Comparison of ENCODE assay signal across 1 cellular context in the genomic region with DNA sequence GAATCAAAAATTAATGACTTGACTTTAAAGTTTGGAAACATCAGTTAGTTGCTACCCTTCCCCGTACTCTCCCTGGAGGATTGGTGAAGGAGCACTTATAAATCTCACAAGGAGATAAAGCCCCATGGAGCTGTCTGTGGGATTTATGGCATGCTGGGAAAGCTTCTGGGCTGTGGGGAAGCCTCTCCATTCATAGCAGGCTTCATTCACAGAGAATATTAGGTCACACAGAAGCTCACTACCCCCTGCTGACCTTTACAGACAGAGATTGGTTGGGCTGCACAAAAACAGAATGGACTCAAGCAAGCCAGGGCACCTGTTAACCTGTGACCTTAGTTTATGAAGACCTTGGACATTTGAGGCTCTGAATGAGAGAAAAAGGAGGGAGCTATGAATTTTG.
A peak's percentile ranks its signal among the peaks of the same experiment; 100 is the strongest.
TF ChIP-seq lines count a peak whose summit lies in the region.

No MANE protein-coding gene starts in this region.

TF ChIP-seq in HEK293, 187 proteins besides CTCF, POLR2A, EP300 and RAD21 (continued from another document and continues in another):
- TF ChIP-seq, protein P1, sequence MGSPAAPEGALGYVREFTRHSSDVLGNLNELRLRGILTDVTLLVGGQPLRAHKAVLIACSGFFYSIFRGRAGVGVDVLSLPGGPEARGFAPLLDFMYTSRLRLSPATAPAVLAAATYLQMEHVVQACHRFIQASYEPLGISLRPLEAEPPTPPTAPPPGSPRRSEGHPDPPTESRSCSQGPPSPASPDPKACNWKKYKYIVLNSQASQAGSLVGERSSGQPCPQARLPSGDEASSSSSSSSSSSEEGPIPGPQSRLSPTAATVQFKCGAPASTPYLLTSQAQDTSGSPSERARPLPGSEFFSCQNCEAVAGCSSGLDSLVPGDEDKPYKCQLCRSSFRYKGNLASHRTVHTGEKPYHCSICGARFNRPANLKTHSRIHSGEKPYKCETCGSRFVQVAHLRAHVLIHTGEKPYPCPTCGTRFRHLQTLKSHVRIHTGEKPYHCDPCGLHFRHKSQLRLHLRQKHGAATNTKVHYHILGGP (tag by site-specific recombination; IDR thresholded peaks at IDR 0.05) = no peak
- TF ChIP-seq EGR2 (tag by site-specific recombination; IDR thresholded peaks at IDR 0.05; ENCODE audit: low read depth) (no peak), KLF10 (tag by site-specific recombination; IDR thresholded peaks at IDR 0.05) (no peak), ZSCAN30 (tag by site-specific recombination; IDR thresholded peaks at IDR 0.05) (peak; percentile 63; the same call in 1 of the 2 replicates), ZNF266 (tag by site-specific recombination; IDR thresholded peaks at IDR 0.05; ENCODE audit: low read depth) (no peak), ZNF768 (tag by site-specific recombination; IDR thresholded peaks at IDR 0.05) (no peak), HOXC10 (CRISPR knock-in tag; IDR thresholded peaks at IDR 0.05) (no peak), ZBTB20 (tag by site-specific recombination; IDR thresholded peaks at IDR 0.05) (no peak), ZNF121 (tag by site-specific recombination; IDR thresholded peaks at IDR 0.05) (no peak), GLIS2 (tag by site-specific recombination; IDR thresholded peaks at IDR 0.05) (no peak), SCRT2 (tag by site-specific recombination; IDR thresholded peaks at IDR 0.05) (peak; percentile 73; the same call in 1 of the 2 replicates), ZNF157 (tag by site-specific recombination; IDR thresholded peaks at IDR 0.05) (no peak), HOXA7 (CRISPR knock-in tag; IDR thresholded peaks at IDR 0.05; ENCODE audit: borderline replicate concordance) (no peak), ZNF302 (tag by site-specific recombination; IDR thresholded peaks at IDR 0.05; ENCODE audit: low read depth) (no peak), ZNF394 (tag by site-specific recombination; IDR thresholded peaks at IDR 0.05; ENCODE audit: borderline replicate concordance) (no peak), ZNF623 (tag by site-specific recombination; IDR thresholded peaks at IDR 0.05) (no peak), ZNF785 (tag by site-specific recombination; IDR thresholded peaks at IDR 0.05) (no peak), ZNF830 (tag by site-specific recombination; IDR thresholded peaks at IDR 0.05; ENCODE audit: low read depth) (no peak), BCL11A (tag by site-specific recombination; IDR thresholded peaks at IDR 0.05; ENCODE audit: low read depth) (no peak), ZNF558 (tag by site-specific recombination; IDR thresholded peaks at IDR 0.05) (no peak), ZNF366 (tag by site-specific recombination; conservative IDR thresholded peaks at IDR 0.05) (no peak), REPIN1 (tag by site-specific recombination; IDR thresholded peaks at IDR 0.05; ENCODE audit: low read depth) (no peak), ZNF423 (tag by site-specific recombination; IDR thresholded peaks at IDR 0.05) (no peak), ZNF133 (tag by site-specific recombination; IDR thresholded peaks at IDR 0.05) (no peak), ZBTB17 (tag by site-specific recombination; IDR thresholded peaks at IDR 0.05) (no peak), ZNF24 (tag by site-specific recombination; IDR thresholded peaks at IDR 0.05) (0 out of 2 replicates have a peak, but pooled peaks have one; percentile 43), MZF1 (tag by site-specific recombination; IDR thresholded peaks at IDR 0.05; ENCODE audit: borderline replicate concordance) (peak; percentile 72), ZNF341 (tag by site-specific recombination; IDR thresholded peaks at IDR 0.05; ENCODE audit: low read depth) (no peak), ZNF19 (tag by site-specific recombination; IDR thresholded peaks at IDR 0.05; ENCODE audit: low read depth) (no peak), ZNF311 (tag by site-specific recombination; IDR thresholded peaks at IDR 0.05; ENCODE audit: borderline replicate concordance) (no peak), ZNF473 (tag by site-specific recombination; IDR thresholded peaks at IDR 0.05) (no peak), ZNF37A (tag by site-specific recombination; IDR thresholded peaks at IDR 0.05) (no peak), SP2 (tag by site-specific recombination; IDR thresholded peaks at IDR 0.05) (no peak), ZNF239 (tag by site-specific recombination; IDR thresholded peaks at IDR 0.05) (no peak), ZNF837 (tag by site-specific recombination; IDR thresholded peaks at IDR 0.05) (no peak), ZNF184 (tag by site-specific recombination; IDR thresholded peaks at IDR 0.05) (no peak), ZNF571 (tag by site-specific recombination; IDR thresholded peaks at IDR 0.05) (no peak), ZNF560 (tag by site-specific recombination; IDR thresholded peaks at IDR 0.05; ENCODE audit: borderline replicate concordance) (no peak), HOXD13 (CRISPR knock-in tag; IDR thresholded peaks at IDR 0.05; ENCODE audit: borderline replicate concordance) (no peak), ZNF155 (tag by site-specific recombination; IDR thresholded peaks at IDR 0.05) (no peak), ZNF114 (tag by site-specific recombination; IDR thresholded peaks at IDR 0.05) (no peak), ZBTB8A (tag by site-specific recombination; IDR thresholded peaks at IDR 0.05) (no peak), ZNF776 (tag by site-specific recombination; IDR thresholded peaks at IDR 0.05; ENCODE audit: borderline replicate concordance) (no peak), ZNF112 (tag by site-specific recombination; IDR thresholded peaks at IDR 0.05) (no peak), SALL2 (tag by site-specific recombination; IDR thresholded peaks at IDR 0.05; ENCODE audit: borderline replicate concordance) (no peak), ZNF514 (tag by site-specific recombination; IDR thresholded peaks at IDR 0.05) (no peak), FEZF1 (tag by site-specific recombination; IDR thresholded peaks at IDR 0.05) (peak; percentile 28; the same call in 1 of the 2 replicates), KLF1 (tag by site-specific recombination; IDR thresholded peaks at IDR 0.05) (no peak), ZNF146 (tag by site-specific recombination; IDR thresholded peaks at IDR 0.05) (no peak), GLI4 (tag by site-specific recombination; IDR thresholded peaks at IDR 0.05) (no peak)
- TF ChIP-seq, protein P2, sequence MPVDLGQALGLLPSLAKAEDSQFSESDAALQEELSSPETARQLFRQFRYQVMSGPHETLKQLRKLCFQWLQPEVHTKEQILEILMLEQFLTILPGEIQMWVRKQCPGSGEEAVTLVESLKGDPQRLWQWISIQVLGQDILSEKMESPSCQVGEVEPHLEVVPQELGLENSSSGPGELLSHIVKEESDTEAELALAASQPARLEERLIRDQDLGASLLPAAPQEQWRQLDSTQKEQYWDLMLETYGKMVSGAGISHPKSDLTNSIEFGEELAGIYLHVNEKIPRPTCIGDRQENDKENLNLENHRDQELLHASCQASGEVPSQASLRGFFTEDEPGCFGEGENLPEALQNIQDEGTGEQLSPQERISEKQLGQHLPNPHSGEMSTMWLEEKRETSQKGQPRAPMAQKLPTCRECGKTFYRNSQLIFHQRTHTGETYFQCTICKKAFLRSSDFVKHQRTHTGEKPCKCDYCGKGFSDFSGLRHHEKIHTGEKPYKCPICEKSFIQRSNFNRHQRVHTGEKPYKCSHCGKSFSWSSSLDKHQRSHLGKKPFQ (tag by site-specific recombination; IDR thresholded peaks at IDR 0.05) = peak; percentile 40; the same call in 1 of the 2 replicates
- TF ChIP-seq, protein P3, sequence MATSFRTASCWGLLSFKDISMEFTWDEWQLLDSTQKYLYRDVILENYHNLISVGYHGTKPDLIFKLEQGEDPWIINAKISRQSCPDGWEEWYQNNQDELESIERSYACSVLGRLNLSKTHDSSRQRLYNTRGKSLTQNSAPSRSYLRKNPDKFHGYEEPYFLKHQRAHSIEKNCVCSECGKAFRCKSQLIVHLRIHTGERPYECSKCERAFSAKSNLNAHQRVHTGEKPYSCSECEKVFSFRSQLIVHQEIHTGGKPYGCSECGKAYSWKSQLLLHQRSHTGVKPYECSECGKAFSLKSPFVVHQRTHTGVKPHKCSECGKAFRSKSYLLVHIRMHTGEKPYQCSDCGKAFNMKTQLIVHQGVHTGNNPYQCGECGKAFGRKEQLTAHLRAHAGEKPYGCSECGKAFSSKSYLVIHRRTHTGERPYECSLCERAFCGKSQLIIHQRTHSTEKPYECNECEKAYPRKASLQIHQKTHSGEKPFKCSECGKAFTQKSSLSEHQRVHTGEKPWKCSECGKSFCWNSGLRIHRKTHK (tag by site-specific recombination; IDR thresholded peaks at IDR 0.05) = no peak
- TF ChIP-seq, protein P4, sequence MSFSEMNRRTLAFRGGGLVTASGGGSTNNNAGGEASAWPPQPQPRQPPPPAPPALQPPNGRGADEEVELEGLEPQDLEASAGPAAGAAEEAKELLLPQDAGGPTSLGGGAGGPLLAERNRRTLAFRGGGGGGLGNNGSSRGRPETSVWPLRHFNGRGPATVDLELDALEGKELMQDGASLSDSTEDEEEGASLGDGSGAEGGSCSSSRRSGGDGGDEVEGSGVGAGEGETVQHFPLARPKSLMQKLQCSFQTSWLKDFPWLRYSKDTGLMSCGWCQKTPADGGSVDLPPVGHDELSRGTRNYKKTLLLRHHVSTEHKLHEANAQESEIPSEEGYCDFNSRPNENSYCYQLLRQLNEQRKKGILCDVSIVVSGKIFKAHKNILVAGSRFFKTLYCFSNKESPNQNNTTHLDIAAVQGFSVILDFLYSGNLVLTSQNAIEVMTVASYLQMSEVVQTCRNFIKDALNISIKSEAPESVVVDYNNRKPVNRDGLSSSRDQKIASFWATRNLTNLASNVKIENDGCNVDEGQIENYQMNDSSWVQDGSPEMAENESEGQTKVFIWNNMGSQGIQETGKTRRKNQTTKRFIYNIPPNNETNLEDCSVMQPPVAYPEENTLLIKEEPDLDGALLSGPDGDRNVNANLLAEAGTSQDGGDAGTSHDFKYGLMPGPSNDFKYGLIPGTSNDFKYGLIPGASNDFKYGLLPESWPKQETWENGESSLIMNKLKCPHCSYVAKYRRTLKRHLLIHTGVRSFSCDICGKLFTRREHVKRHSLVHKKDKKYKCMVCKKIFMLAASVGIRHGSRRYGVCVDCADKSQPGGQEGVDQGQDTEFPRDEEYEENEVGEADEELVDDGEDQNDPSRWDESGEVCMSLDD (tag by site-specific recombination; IDR thresholded peaks at IDR 0.05) = no peak
- TF ChIP-seq, protein P5, sequence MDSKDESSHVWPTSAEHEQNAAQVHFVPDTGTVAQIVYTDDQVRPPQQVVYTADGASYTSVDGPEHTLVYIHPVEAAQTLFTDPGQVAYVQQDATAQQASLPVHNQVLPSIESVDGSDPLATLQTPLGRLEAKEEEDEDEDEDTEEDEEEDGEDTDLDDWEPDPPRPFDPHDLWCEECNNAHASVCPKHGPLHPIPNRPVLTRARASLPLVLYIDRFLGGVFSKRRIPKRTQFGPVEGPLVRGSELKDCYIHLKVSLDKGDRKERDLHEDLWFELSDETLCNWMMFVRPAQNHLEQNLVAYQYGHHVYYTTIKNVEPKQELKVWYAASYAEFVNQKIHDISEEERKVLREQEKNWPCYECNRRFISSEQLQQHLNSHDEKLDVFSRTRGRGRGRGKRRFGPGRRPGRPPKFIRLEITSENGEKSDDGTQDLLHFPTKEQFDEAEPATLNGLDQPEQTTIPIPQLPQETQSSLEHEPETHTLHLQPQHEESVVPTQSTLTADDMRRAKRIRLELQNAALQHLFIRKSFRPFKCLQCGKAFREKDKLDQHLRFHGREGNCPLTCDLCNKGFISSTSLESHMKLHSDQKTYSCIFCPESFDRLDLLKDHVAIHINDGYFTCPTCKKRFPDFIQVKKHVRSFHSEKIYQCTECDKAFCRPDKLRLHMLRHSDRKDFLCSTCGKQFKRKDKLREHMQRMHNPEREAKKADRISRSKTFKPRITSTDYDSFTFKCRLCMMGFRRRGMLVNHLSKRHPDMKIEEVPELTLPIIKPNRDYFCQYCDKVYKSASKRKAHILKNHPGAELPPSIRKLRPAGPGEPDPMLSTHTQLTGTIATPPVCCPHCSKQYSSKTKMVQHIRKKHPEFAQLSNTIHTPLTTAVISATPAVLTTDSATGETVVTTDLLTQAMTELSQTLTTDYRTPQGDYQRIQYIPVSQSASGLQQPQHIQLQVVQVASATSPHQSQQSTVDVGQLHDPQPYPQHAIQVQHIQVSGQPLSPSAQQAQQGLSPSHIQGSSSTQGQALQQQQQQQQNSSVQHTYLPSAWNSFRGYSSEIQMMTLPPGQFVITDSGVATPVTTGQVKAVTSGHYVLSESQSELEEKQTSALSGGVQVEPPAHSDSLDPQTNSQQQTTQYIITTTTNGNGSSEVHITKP (tag by site-specific recombination; IDR thresholded peaks at IDR 0.05) = no peak
- TF ChIP-seq, protein P6, sequence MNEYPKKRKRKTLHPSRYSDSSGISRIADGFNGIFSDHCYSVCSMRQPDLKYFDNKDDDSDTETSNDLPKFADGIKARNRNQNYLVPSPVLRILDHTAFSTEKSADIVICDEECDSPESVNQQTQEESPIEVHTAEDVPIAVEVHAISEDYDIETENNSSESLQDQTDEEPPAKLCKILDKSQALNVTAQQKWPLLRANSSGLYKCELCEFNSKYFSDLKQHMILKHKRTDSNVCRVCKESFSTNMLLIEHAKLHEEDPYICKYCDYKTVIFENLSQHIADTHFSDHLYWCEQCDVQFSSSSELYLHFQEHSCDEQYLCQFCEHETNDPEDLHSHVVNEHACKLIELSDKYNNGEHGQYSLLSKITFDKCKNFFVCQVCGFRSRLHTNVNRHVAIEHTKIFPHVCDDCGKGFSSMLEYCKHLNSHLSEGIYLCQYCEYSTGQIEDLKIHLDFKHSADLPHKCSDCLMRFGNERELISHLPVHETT (tag by site-specific recombination; IDR thresholded peaks at IDR 0.05) = no peak
- TF ChIP-seq, protein P7, sequence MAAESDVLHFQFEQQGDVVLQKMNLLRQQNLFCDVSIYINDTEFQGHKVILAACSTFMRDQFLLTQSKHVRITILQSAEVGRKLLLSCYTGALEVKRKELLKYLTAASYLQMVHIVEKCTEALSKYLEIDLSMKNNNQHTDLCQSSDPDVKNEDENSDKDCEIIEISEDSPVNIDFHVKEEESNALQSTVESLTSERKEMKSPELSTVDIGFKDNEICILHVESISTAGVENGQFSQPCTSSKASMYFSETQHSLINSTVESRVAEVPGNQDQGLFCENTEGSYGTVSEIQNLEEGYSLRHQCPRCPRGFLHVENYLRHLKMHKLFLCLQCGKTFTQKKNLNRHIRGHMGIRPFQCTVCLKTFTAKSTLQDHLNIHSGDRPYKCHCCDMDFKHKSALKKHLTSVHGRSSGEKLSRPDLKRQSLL (tag by site-specific recombination; IDR thresholded peaks at IDR 0.05) = no peak
- TF ChIP-seq, protein P8, sequence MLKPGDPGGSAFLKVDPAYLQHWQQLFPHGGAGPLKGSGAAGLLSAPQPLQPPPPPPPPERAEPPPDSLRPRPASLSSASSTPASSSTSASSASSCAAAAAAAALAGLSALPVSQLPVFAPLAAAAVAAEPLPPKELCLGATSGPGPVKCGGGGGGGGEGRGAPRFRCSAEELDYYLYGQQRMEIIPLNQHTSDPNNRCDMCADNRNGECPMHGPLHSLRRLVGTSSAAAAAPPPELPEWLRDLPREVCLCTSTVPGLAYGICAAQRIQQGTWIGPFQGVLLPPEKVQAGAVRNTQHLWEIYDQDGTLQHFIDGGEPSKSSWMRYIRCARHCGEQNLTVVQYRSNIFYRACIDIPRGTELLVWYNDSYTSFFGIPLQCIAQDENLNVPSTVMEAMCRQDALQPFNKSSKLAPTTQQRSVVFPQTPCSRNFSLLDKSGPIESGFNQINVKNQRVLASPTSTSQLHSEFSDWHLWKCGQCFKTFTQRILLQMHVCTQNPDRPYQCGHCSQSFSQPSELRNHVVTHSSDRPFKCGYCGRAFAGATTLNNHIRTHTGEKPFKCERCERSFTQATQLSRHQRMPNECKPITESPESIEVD (tag by site-specific recombination; IDR thresholded peaks at IDR 0.05) = peak; percentile 58; the same call in 1 of the 2 replicates
